ENCODE assay signal across 8 cellular contexts in genomic region chr14:76977793-76978730, GRCh38. TPM values are rescaled to one million over a fixed set of nuclear protein-coding genes. Genes with fewer than 3 reads are reported as not detected.
A peak's percentile ranks its signal among the peaks of the same experiment; 100 is the strongest.
DNase-seq lines count a peak whose midpoint lies in the region; ATAC-seq and TF ChIP-seq lines count a peak whose summit lies in the region.

No MANE protein-coding gene starts in this region.

- 69% methylated on average over 15 of the region's 15 CpGs for WGBS in prostate gland

- DNase-seq in T-helper 9 cell (peak; percentile 73), ascending aorta (ENCODE audit: low spot score in 2 of 2) (peak; percentile 60 to 77), medulla oblongata (ENCODE audit: extremely low spot score) (peak; percentile 79), prostate gland (ENCODE audit: low spot score) (no peak), amniotic stem cell (lab: John Stamatoyannopoulos, UW) (no peak)
- peak; percentile 90 for DNase-seq in stimulated activated CD8-positive, alpha-beta memory T cell treated with anti-CD3 and anti-CD28 coated beads, Interleukin-4, amount 100 ng/mL, for 48 hours

- no peak for TF ChIP-seq POLR2A in prostate gland (IDR thresholded peaks at IDR 0.05)

- peaks cover 2 to 7% of the 10 kb centered on the region in 2 donors for H3K4me1 ChIP-seq in ascending aorta
- no peaks in the 10 kb centered on the region for H3K4me1 ChIP-seq in prostate gland (replicated peaks)

- H3K27me3 ChIP-seq in ascending aorta (no peaks in the 10 kb centered on the region), prostate gland (replicated peaks; ENCODE audit: insufficient read depth) (no peaks in the 10 kb centered on the region)

- H3K4me3 ChIP-seq in ascending aorta (no peak overlapping the region), prostate gland (no peak overlapping the region)

- ATAC-seq in GM18907 (IDR thresholded peaks at IDR 0.05; ENCODE audit: unreplicated experiment) = peak; percentile 84
- ATAC-seq in HG03108 (IDR thresholded peaks at IDR 0.05; ENCODE audit: unreplicated experiment) = peak; percentile 89

- no peak for TF ChIP-seq CTCF in ascending aorta (IDR thresholded peaks at IDR 0.05)
- TF ChIP-seq CTCF in prostate gland (IDR thresholded peaks at IDR 0.05) = no peak

- H3K36me3 ChIP-seq in ascending aorta (no peaks in the 10 kb centered on the region), prostate gland (no peaks in the 10 kb centered on the region)

- H3K9me3 ChIP-seq in ascending aorta = peaks cover 0 to 3% of the 10 kb centered on the region in 2 donors
- no peaks in the 10 kb centered on the region for H3K9me3 ChIP-seq in prostate gland

- H3K27ac ChIP-seq in ascending aorta = no peak overlapping the region
- no peak overlapping the region for H3K27ac ChIP-seq in prostate gland

- intact Hi-C loops in ascending aorta (cut with DNase I) (no loop called here), prostate gland (cut with DNase I) (no loop called here)

RNA-seq across cellular contexts. Expression of gene IRF2BPL, which starts 50.4 kb away (rescaled TPM):
- total RNA-seq in ascending aorta (68.1 TPM), prostate gland (100 to 1,000 TPM; 113 to 141 TPM)

Comparison
In these comparisons a context has a peak if more than half of its experiments do, and no peak if none do; other contexts are left out.
1. DNase-seq: peak in T-helper 9 cell (single experiment), ascending aorta (2 of 2), medulla oblongata (single experiment) and stimulated activated CD8-positive, alpha-beta memory T cell treated with anti-CD3 and anti-CD28 coated beads, Interleukin-4, amount 100 ng/mL, for 48 hours (single experiment); none in prostate gland (single experiment) and amniotic stem cell (single experiment).